1 cellular context compared by ENCODE assay signal in genomic region chr2:44361330-44362206, GRCh38.
TF ChIP-seq lines count a peak whose summit lies in the region.

TSS of gene CAMKMT (plus strand) at chr2:44361947.
TSS of gene PREPL (minus strand) at chr2:44361494. CDS start at chr2:44346342, 15,152 bp downstream.

TF ChIP-seq in K562, 482 proteins besides CTCF, POLR2A, EP300 and RAD21 (continued from another document and continues in another):
- TF ChIP-seq, protein P1, sequence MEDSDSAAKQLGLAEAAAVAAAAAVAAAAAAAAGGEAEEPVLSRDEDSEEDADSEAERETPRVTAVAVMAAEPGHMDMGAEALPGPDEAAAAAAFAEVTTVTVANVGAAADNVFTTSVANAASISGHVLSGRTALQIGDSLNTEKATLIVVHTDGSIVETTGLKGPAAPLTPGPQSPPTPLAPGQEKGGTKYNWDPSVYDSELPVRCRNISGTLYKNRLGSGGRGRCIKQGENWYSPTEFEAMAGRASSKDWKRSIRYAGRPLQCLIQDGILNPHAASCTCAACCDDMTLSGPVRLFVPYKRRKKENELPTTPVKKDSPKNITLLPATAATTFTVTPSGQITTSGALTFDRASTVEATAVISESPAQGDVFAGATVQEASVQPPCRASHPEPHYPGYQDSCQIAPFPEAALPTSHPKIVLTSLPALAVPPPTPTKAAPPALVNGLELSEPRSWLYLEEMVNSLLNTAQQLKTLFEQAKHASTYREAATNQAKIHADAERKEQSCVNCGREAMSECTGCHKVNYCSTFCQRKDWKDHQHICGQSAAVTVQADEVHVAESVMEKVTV (CRISPR knock-in tag; IDR thresholded peaks at IDR 0.05) = no peak
- TF ChIP-seq, protein P2, sequence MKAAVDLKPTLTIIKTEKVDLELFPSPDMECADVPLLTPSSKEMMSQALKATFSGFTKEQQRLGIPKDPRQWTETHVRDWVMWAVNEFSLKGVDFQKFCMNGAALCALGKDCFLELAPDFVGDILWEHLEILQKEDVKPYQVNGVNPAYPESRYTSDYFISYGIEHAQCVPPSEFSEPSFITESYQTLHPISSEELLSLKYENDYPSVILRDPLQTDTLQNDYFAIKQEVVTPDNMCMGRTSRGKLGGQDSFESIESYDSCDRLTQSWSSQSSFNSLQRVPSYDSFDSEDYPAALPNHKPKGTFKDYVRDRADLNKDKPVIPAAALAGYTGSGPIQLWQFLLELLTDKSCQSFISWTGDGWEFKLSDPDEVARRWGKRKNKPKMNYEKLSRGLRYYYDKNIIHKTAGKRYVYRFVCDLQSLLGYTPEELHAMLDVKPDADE (conservative IDR thresholded peaks at IDR 0.05; ENCODE audit: control insufficient read depth, low read depth, low read length) = 0 out of 2 replicates have a peak, but pooled peaks have one; percentile 58
- no peak for TF ChIP-seq RUNX1 (IDR thresholded peaks at IDR 0.05; ENCODE audit: low read depth)
- no peak for TF ChIP-seq ZNF449 (CRISPR knock-in tag; IDR thresholded peaks at IDR 0.05)
- 0 out of 2 replicates have a peak, but pooled peaks have one; percentile 13 for TF ChIP-seq KAT7 (CRISPR knock-in tag; IDR thresholded peaks at IDR 0.05; ENCODE audit: borderline replicate concordance)
- peak in 1 of 2 experiments; percentile 66; a peak in 1 of 4 replicates for TF ChIP-seq ZNF639 (CRISPR knock-in tag; conservative IDR thresholded peaks at IDR 0.05 in 1 of 2, IDR thresholded peaks at IDR 0.05 in 1 of 2)
- no peak; the same call in 1 of the 2 replicates for TF ChIP-seq C11orf30 (IDR thresholded peaks at IDR 0.05; ENCODE audit: low read depth)
- peak; percentile 89 for TF ChIP-seq TBP (optimal IDR thresholded peaks at IDR 0.05; ENCODE audit: low read depth, low read length)
- peak; percentile 48 to 50; a peak in 2 of 4 replicates for TF ChIP-seq SIX5 (IDR thresholded peaks at IDR 0.05; ENCODE audit: borderline replicate concordance in 1 of 2, insufficient read depth in 1 of 2, low read depth in 1 of 2, low read length in 2 of 2)
- peak; percentile 63 for TF ChIP-seq MGA (IDR thresholded peaks at IDR 0.05)
- peak; percentile 65; the same call in 1 of the 2 replicates for TF ChIP-seq ELF2 (CRISPR knock-in tag; IDR thresholded peaks at IDR 0.05)
- TF ChIP-seq FOXA3 (CRISPR knock-in tag; conservative IDR thresholded peaks at IDR 0.05 in 1 of 2, IDR thresholded peaks at IDR 0.05 in 1 of 2) = 0 out of 4 replicates have a peak, but pooled peaks of 1 of the 2 experiments have one; percentile 8
- peak; percentile 49 for TF ChIP-seq ETV1 (tag; conservative IDR thresholded peaks at IDR 0.05; ENCODE audit: low read depth)
- TF ChIP-seq, protein P3, sequence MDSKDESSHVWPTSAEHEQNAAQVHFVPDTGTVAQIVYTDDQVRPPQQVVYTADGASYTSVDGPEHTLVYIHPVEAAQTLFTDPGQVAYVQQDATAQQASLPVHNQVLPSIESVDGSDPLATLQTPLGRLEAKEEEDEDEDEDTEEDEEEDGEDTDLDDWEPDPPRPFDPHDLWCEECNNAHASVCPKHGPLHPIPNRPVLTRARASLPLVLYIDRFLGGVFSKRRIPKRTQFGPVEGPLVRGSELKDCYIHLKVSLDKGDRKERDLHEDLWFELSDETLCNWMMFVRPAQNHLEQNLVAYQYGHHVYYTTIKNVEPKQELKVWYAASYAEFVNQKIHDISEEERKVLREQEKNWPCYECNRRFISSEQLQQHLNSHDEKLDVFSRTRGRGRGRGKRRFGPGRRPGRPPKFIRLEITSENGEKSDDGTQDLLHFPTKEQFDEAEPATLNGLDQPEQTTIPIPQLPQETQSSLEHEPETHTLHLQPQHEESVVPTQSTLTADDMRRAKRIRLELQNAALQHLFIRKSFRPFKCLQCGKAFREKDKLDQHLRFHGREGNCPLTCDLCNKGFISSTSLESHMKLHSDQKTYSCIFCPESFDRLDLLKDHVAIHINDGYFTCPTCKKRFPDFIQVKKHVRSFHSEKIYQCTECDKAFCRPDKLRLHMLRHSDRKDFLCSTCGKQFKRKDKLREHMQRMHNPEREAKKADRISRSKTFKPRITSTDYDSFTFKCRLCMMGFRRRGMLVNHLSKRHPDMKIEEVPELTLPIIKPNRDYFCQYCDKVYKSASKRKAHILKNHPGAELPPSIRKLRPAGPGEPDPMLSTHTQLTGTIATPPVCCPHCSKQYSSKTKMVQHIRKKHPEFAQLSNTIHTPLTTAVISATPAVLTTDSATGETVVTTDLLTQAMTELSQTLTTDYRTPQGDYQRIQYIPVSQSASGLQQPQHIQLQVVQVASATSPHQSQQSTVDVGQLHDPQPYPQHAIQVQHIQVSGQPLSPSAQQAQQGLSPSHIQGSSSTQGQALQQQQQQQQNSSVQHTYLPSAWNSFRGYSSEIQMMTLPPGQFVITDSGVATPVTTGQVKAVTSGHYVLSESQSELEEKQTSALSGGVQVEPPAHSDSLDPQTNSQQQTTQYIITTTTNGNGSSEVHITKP (IDR thresholded peaks at IDR 0.05; ENCODE audit: partially characterized antibody) = peak; percentile 51
- no peak for TF ChIP-seq ZNF830 (CRISPR knock-in tag; IDR thresholded peaks at IDR 0.05)
- peak; percentile 18; the same call in 1 of the 2 replicates for TF ChIP-seq FOSL1 (tag; conservative IDR thresholded peaks at IDR 0.05)
- TF ChIP-seq, protein P4, sequence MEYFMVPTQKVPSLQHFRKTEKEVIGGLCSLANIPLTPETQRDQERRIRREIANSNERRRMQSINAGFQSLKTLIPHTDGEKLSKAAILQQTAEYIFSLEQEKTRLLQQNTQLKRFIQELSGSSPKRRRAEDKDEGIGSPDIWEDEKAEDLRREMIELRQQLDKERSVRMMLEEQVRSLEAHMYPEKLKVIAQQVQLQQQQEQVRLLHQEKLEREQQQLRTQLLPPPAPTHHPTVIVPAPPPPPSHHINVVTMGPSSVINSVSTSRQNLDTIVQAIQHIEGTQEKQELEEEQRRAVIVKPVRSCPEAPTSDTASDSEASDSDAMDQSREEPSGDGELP (CRISPR knock-in tag; IDR thresholded peaks at IDR 0.05; ENCODE audit: borderline replicate concordance) = peak; percentile 55; the same call in 1 of the 2 replicates
- TF ChIP-seq E2F6 (IDR thresholded peaks at IDR 0.05; ENCODE audit: borderline replicate concordance in 1 of 2, extremely low read depth in 1 of 2, insufficient read depth in 1 of 2, insufficient read length in 1 of 2, low read depth in 1 of 2, low read length in 1 of 2, poor library complexity in 1 of 2, severe bottlenecking in 1 of 2) = peak; percentile 5 to 73
- TF ChIP-seq, protein P5, sequence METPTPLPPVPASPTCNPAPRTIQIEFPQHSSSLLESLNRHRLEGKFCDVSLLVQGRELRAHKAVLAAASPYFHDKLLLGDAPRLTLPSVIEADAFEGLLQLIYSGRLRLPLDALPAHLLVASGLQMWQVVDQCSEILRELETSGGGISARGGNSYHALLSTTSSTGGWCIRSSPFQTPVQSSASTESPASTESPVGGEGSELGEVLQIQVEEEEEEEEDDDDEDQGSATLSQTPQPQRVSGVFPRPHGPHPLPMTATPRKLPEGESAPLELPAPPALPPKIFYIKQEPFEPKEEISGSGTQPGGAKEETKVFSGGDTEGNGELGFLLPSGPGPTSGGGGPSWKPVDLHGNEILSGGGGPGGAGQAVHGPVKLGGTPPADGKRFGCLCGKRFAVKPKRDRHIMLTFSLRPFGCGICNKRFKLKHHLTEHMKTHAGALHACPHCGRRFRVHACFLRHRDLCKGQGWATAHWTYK (CRISPR knock-in tag; IDR thresholded peaks at IDR 0.05) = peak; percentile 49; the same call in 1 of the 2 replicates
- peak; percentile 33 for TF ChIP-seq PML (IDR thresholded peaks at IDR 0.05; ENCODE audit: low read length)
- peak; percentile 42; the same call in 1 of the 2 replicates for TF ChIP-seq SOX6 (IDR thresholded peaks at IDR 0.05)
- TF ChIP-seq, protein P6, sequence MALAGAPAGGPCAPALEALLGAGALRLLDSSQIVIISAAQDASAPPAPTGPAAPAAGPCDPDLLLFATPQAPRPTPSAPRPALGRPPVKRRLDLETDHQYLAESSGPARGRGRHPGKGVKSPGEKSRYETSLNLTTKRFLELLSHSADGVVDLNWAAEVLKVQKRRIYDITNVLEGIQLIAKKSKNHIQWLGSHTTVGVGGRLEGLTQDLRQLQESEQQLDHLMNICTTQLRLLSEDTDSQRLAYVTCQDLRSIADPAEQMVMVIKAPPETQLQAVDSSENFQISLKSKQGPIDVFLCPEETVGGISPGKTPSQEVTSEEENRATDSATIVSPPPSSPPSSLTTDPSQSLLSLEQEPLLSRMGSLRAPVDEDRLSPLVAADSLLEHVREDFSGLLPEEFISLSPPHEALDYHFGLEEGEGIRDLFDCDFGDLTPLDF (CRISPR knock-in tag; IDR thresholded peaks at IDR 0.05) = 0 out of 2 replicates have a peak, but pooled peaks have one; percentile 19
